Comparison of ENCODE assay signal across 22 cellular contexts in the genomic region with DNA sequence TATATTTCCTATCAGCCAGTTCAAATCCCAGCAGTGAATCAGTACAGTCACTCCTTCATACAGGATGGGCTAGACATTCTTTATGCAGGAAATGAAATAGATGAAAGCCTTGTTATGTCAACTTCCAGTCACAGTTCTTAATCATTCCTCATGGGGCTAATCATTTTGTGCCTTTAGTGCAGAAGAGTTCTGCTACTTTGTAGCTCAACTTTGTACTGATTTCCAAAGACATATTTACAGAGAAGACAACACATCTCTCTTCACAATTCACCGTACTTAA.
DNase-seq lines count a peak whose midpoint lies in the region; ATAC-seq and TF ChIP-seq lines count a peak whose summit lies in the region.
"Had no signal": no experiment of that assay in that cellular context is flagged by ENCODE, and none has a peak within 500 bp of the region (broad histone marks: within the 10 kb centered on the region; RNA-seq: fewer than 3 reads in every experiment).

No MANE protein-coding gene starts in this region.

- H3K9ac ChIP-seq in IMR-90 (ENCODE audit: low read depth, low read length), result no peak overlapping the region

- H4K5ac ChIP-seq in IMR-90 (ENCODE audit: low read depth, low read length), result no peak overlapping the region

- no peak overlapping the region for H2AFZ ChIP-seq in IMR-90 (replicated peaks; ENCODE audit: low read length, poor library complexity)

- no peak for TF ChIP-seq POLR2A in IMR-90 (IDR thresholded peaks at IDR 0.05; ENCODE audit: low read depth, low read length)

- peaks cover 7% of the 10 kb centered on the region for H3K4me1 ChIP-seq in A673 (ENCODE audit: insufficient read depth, low read length, poor library complexity, severe bottlenecking)
- H3K4me1 ChIP-seq in IMR-90 (ENCODE audit: control insufficient read depth, insufficient read depth, low read length), result peaks cover 5% of the 10 kb centered on the region; the same call in 1 of the 2 replicates
- H3K4me1 ChIP-seq: A549 had no signal

- no peak overlapping the region for H3K56ac ChIP-seq in IMR-90 (ENCODE audit: extremely low read depth, insufficient read depth, low read length)

- H3K23ac ChIP-seq in IMR-90 (ENCODE audit: low read depth, low read length), result 0 out of 2 replicates have a peak overlapping the region, but pooled peaks have one; percentile 19

- H3K36me3 ChIP-seq in A673 (ENCODE audit: insufficient read depth, low read length, poor library complexity, severe bottlenecking) (no peaks in the 10 kb centered on the region), IMR-90 (ENCODE audit: control insufficient read depth, insufficient read depth, low read length) (no peaks in the 10 kb centered on the region)

- BruUV-seq in A673 (replicated peaks; lab: Mats Ljungman, UMichigan) (no TSS peak), IMR-90 (replicated peaks; lab: Mats Ljungman, UMichigan) (no TSS peak)

- no peak overlapping the region for H3K14ac ChIP-seq in IMR-90 (replicated peaks; ENCODE audit: low read depth, low read length)

- in situ Hi-C loops in IMR-90 (cut with MboI; ENCODE audit: low sequenced_read_pairs), result no loop called here

- H3K4ac ChIP-seq in IMR-90 (ENCODE audit: low read depth, low read length), result no peak overlapping the region

- peak overlapping the region; percentile 30 for H3K27ac ChIP-seq in A673 (ENCODE audit: low read depth, low read length, poor library complexity, severe bottlenecking)
- H3K27ac ChIP-seq in IMR-90 (ENCODE audit: insufficient read depth, low read length), result no peak overlapping the region
- H3K27ac ChIP-seq: A549 had no signal

- H2BK5ac ChIP-seq in IMR-90 (ENCODE audit: low read depth, low read length, poor library complexity, severe bottlenecking), result peak overlapping the region; percentile 55

- H4K20me1 ChIP-seq in IMR-90 (ENCODE audit: insufficient read depth, low read length), result no peaks in the 10 kb centered on the region

- H3K4me3 ChIP-seq in A673 (ENCODE audit: low read depth, low read length, poor library complexity, severe bottlenecking) (no peak overlapping the region), IMR-90 (ENCODE audit: insufficient read depth, low read depth, low read length) (no peak overlapping the region), cardiac fibroblast (replicated peaks in 1 of 2; ENCODE audit: low read depth in 2 of 2, low read length in 2 of 2) (no peak overlapping the region)
- H3K4me3 ChIP-seq: A549 had no signal

- CTCF ChIA-PET in A673 (lab: Charles Lee), result no interaction called here
- CTCF ChIA-PET in IMR-90 (lab: Yijun Ruan, JAX), result no interaction called here

- H2BK20ac ChIP-seq in IMR-90 (ENCODE audit: low read depth, low read length), result no peak overlapping the region

- no CpG with 5 or more reads among the region's 1 CpG for WGBS in IMR-90 (ENCODE audit: extremely low coverage in 2 of 2, insufficient read length in 1 of 2), 2 experiments

- no peak overlapping the region for H4K91ac ChIP-seq in IMR-90 (ENCODE audit: insufficient read depth, low read depth, low read length)

- no peaks in the 10 kb centered on the region for H3K9me3 ChIP-seq in A673 (ENCODE audit: low read depth, low read length, poor library complexity, severe bottlenecking)
- H3K9me3 ChIP-seq in IMR-90 (ENCODE audit: control insufficient read depth, insufficient read depth, low read length), result no peaks in the 10 kb centered on the region
- H3K9me3 ChIP-seq: A549 had no signal

- peaks cover 0 to 7% of the 10 kb centered on the region in 2 experiments; a peak in 1 of 4 replicates for H3K79me1 ChIP-seq in IMR-90 (ENCODE audit: low read depth in 1 of 2, low read length in 2 of 2)

- H3K18ac ChIP-seq in IMR-90 (ENCODE audit: low read depth, low read length), result no peak overlapping the region

- no peak overlapping the region for H2AK5ac ChIP-seq in IMR-90 (ENCODE audit: low read depth, low read length)

- no peak overlapping the region; the same call in 1 of the 2 replicates for H3K4me2 ChIP-seq in IMR-90 (ENCODE audit: low read depth, low read length)
- H3K4me2 ChIP-seq: A549 had no signal

- intact Hi-C loops in A673 (cut with micrococcal nuclease; ENCODE audit: unreplicated experiment) (no loop called here), IMR-90 (cut with micrococcal nuclease) (no loop called here)

- no peak overlapping the region for H2BK15ac ChIP-seq in IMR-90 (ENCODE audit: low read depth, low read length)

- TF ChIP-seq RAD21 in IMR-90 (IDR thresholded peaks at IDR 0.05; ENCODE audit: low read length), result no peak

- ATAC-seq in IMR-90 (ENCODE audit: low read depth) (peak; percentile 71), GM19397 (IDR thresholded peaks at IDR 0.05; ENCODE audit: unreplicated experiment) (no peak)
- ATAC-seq: A549; naive thymus-derived CD8-positive, alpha-beta T cell had no signal

- dilution Hi-C loops in IMR-90 (cut with HindIII; ENCODE audit: low sequenced_read_pairs, unreplicated experiment), result no loop called here

- H4K8ac ChIP-seq in IMR-90 (ENCODE audit: low read depth in 2 of 2, low read length in 2 of 2), result no peak overlapping the region

- 0 out of 2 replicates have a peak, but pooled peaks cover 3% of the 10 kb centered on the region for H3K9me1 ChIP-seq in IMR-90 (ENCODE audit: insufficient read depth, low read length)

- DNase-seq in A673 (ENCODE audit: low spot score) (peak; percentile 46), IMR-90 (peak; percentile 41), cardiac fibroblast (ENCODE audit: low read depth in 2 of 2) (peak; percentile 10 to 56), lung microvascular endothelial cell (ENCODE audit: low read depth in 2 of 2) (peak; percentile 23 to 68), NCI-H345 treated with DMSO at 0.1 percent for 48 hours (lab: John Stamatoyannopoulos, UW; ENCODE audit: unreplicated experiment) (no peak), glomerular visceral epithelial cell (ENCODE audit: extremely low spot score) (no peak), amygdala (lab: John Stamatoyannopoulos, UW) (no peak)
- DNase-seq: activated CD4-positive, alpha-beta T cell treated with anti-CD3 and anti-CD28 coated beads, Interleukin-2, amount 10 ng/mL, durations not matched to agents 7 days and 5 days; activated CD8-positive, alpha-beta memory T cell treated with anti-CD3 and anti-CD28 coated beads, Interleukin-2, amount 50 U/mL, for 4 hours; activated effector memory CD4-positive, alpha-beta T cell treated with Interleukin-2 at 50 U/mL for 16 hours; effector CD8-positive, alpha-beta T cell; GF-D8; mesenchymal stem cell; naive thymus-derived CD8-positive, alpha-beta T cell; NCI-H187; NCI-H510A treated with DMSO at 0.1 percent for 48 hours; posterior cingulate gyrus; small intestine; stimulated activated CD4-positive, alpha-beta T cell treated with anti-CD3 and anti-CD28 coated beads, Interleukin-4, amount 100 ng/mL, for 4 hours; T-helper 1 cell had no signal

- H2BK120ac ChIP-seq in IMR-90 (ENCODE audit: low read depth, low read length), result no peak overlapping the region

- POLR2A ChIA-PET in A673 (lab: Charles Lee; ENCODE audit: low non-redundant PET) (no interaction called here), IMR-90 (lab: Charles Lee; ENCODE audit: unreplicated experiment) (no interaction called here)

- no peak overlapping the region for H2AK9ac ChIP-seq in IMR-90 (replicated peaks; ENCODE audit: low read depth, low read length, poor library complexity)

- TF ChIP-seq CTCF in A673 (conservative IDR thresholded peaks at IDR 0.05; ENCODE audit: low read depth, low read length) (no peak), IMR-90 (conservative IDR thresholded peaks at IDR 0.05; ENCODE audit: low read depth, low read length) (no peak), cardiac fibroblast (IDR thresholded peaks at IDR 0.05; ENCODE audit: low read depth, low read length) (no peak)

- no peaks in the 10 kb centered on the region for H3K27me3 ChIP-seq in A673 (replicated peaks; ENCODE audit: insufficient read depth, low read depth, low read length, poor library complexity)
- H3K27me3 ChIP-seq in IMR-90 (ENCODE audit: control insufficient read depth, insufficient read depth, low read length), result no peaks in the 10 kb centered on the region

TF ChIP-seq in IMR-90, 13 proteins besides CTCF, POLR2A, EP300 and RAD21:
- TF ChIP-seq MXI1 (IDR thresholded peaks at IDR 0.05; ENCODE audit: borderline replicate concordance, low read depth, low read length), result no peak
- no peak for TF ChIP-seq MAFK (IDR thresholded peaks at IDR 0.05; ENCODE audit: low read depth, low read length)
- no peak for TF ChIP-seq BHLHE40 (IDR thresholded peaks at IDR 0.05; ENCODE audit: low read depth, low read length)
- no peak for TF ChIP-seq ELK1 (IDR thresholded peaks at IDR 0.05; ENCODE audit: borderline replicate concordance, low read depth, low read length)
- TF ChIP-seq RCOR1 (IDR thresholded peaks at IDR 0.05; ENCODE audit: insufficient replicate concordance, low read length), result no peak
- TF ChIP-seq, protein P1, sequence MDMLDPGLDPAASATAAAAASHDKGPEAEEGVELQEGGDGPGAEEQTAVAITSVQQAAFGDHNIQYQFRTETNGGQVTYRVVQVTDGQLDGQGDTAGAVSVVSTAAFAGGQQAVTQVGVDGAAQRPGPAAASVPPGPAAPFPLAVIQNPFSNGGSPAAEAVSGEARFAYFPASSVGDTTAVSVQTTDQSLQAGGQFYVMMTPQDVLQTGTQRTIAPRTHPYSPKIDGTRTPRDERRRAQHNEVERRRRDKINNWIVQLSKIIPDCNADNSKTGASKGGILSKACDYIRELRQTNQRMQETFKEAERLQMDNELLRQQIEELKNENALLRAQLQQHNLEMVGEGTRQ (IDR thresholded peaks at IDR 0.05; ENCODE audit: low read depth, low read length), result no peak
- TF ChIP-seq CHD1 (IDR thresholded peaks at IDR 0.05; ENCODE audit: low read depth, low read length), result no peak
- no peak for TF ChIP-seq RFX5 (IDR thresholded peaks at IDR 0.05; ENCODE audit: low read depth, low read length)
- TF ChIP-seq MAZ (IDR thresholded peaks at IDR 0.05; ENCODE audit: borderline replicate concordance, low read depth, low read length), result no peak
- TF ChIP-seq NFE2L2 (IDR thresholded peaks at IDR 0.05; ENCODE audit: low read depth, low read length), result no peak
- TF ChIP-seq SMC3 (IDR thresholded peaks at IDR 0.05; ENCODE audit: low read depth, low read length), result no peak
- no peak for TF ChIP-seq CEBPB (IDR thresholded peaks at IDR 0.05; ENCODE audit: low read depth, low read length)

Comparison
In these comparisons a context has a peak if more than half of its experiments do, and no peak if none do; other contexts are left out.
1. DNase-seq: peak in A673 (single experiment), IMR-90 (single experiment), cardiac fibroblast (2 of 2) and lung microvascular endothelial cell (2 of 2); none in NCI-H345 treated with DMSO at 0.1 percent for 48 hours (single experiment), glomerular visceral epithelial cell (single experiment) and amygdala (0 of 56).